ENCODE assay signal across 18 cellular contexts in genomic region chr16:2083876-2084687, GRCh38. TPM values are rescaled to one million over a fixed set of nuclear protein-coding genes. Genes with fewer than 3 reads are reported as not detected.
DNase-seq lines count a peak whose midpoint lies in the region; ATAC-seq and TF ChIP-seq lines count a peak whose summit lies in the region.
"Had no signal": no experiment of that assay in that cellular context is flagged by ENCODE, and none has a peak within 500 bp of the region (broad histone marks: within the 10 kb centered on the region; RNA-seq: fewer than 3 reads in every experiment).

No MANE protein-coding gene starts in this region.

- ATAC-seq in activated CD8-positive, alpha-beta T cell treated with anti-CD3 and anti-CD28 coated beads for 36 hours = no peak
- ATAC-seq: Panc1 had no signal

- H3K36me3 ChIP-seq in mesenchymal stem cell (ENCODE audit: control insufficient read depth in 1 of 2, insufficient read depth in 2 of 2, low read depth in 1 of 2, low read length in 2 of 2) = peaks cover 76 to 100% of the 10 kb centered on the region in 2 experiments
- peaks cover 11 to 29% of the 10 kb centered on the region in 2 donors for H3K36me3 ChIP-seq in stomach smooth muscle (ENCODE audit: control insufficient read depth in 2 of 2, insufficient read depth in 2 of 2, low read length in 2 of 2)

- H3K9ac ChIP-seq in mesenchymal stem cell (ENCODE audit: low read length) = no peak overlapping the region
- no peak overlapping the region for H3K9ac ChIP-seq in stomach smooth muscle (ENCODE audit: low read length in 2 of 2)
- H3K9ac ChIP-seq: GM23248 had no signal

- POLR2A ChIA-PET in RWPE1 (lab: Yijun Ruan, JAX; ENCODE audit: low non-redundant PET) = no interaction called here
- POLR2A ChIA-PET in activated CD8-positive, alpha-beta T cell treated with anti-CD3 and anti-CD28 coated beads for 36 hours (lab: Charles Lee) = interaction anchor here (0.6 to 1.0 kb wide), 2 partner anchors 54 to 67 kb away, joined by 3 read pairs; no protein-coding TSS in a partner anchor

- peak overlapping the region; percentile 57 for H3K27ac ChIP-seq in RWPE1
- H3K27ac ChIP-seq in mesenchymal stem cell (ENCODE audit: low read length, poor library complexity, severe bottlenecking) = no peak overlapping the region
- H3K27ac ChIP-seq in stomach smooth muscle (ENCODE audit: low read length) = peak overlapping the region; percentile 24
- H3K27ac ChIP-seq: GM23248, SJSA1 had no signal

- no peak overlapping the region for H2BK5ac ChIP-seq in mesenchymal stem cell (ENCODE audit: low read depth, low read length, poor library complexity, severe bottlenecking)

- peak; percentile 44 for DNase-seq in GM10266 (ENCODE audit: extremely low spot score)
- DNase-seq in RWPE1 (ENCODE audit: low spot score) = no peak
- DNase-seq in mesenchymal stem cell = no peak
- no peak for DNase-seq in NCI-H2029 treated with DMSO at 0.1 percent for 48 hours (lab: John Stamatoyannopoulos, UW)
- no peak for DNase-seq in activated CD8-positive, alpha-beta T cell treated with anti-CD3 and anti-CD28 coated beads for 36 hours
- DNase-seq in KBM-7 = no peak
- DNase-seq: ACHN, DND-41, GM23248, MV-4-11, NCI-H1417 treated with DMSO at 0.1 percent for 48 hours, NCI-H187 treated with DMSO at 0.1 percent for 48 hours, NCI-H226, NCI-H524 had no signal

- H3K4me1 ChIP-seq in mesenchymal stem cell (ENCODE audit: control insufficient read depth, insufficient read depth, low read depth, low read length) (peaks cover 30% of the 10 kb centered on the region), stomach smooth muscle (ENCODE audit: control insufficient read depth, insufficient read depth, low read length) (peaks cover 36% of the 10 kb centered on the region)
- H3K4me1 ChIP-seq: HAP-1, SJSA1 had no signal

- H2BK120ac ChIP-seq in mesenchymal stem cell (ENCODE audit: low read depth, low read length) = no peak overlapping the region

- H2BK12ac ChIP-seq in mesenchymal stem cell (ENCODE audit: low read length in 2 of 2) = no peak overlapping the region

- 93% methylated on average over 41 of the region's 41 CpGs for WGBS in mesenchymal stem cell

- no peak overlapping the region for H4K8ac ChIP-seq in mesenchymal stem cell (ENCODE audit: low read length)

- intact Hi-C loops in activated CD8-positive, alpha-beta T cell treated with anti-CD3 and anti-CD28 coated beads for 36 hours (cut with micrococcal nuclease) = no loop called here

- H3K9me3 ChIP-seq in mesenchymal stem cell (ENCODE audit: control insufficient read depth, low read length) (no peaks in the 10 kb centered on the region), stomach smooth muscle (ENCODE audit: control insufficient read depth in 2 of 2, low read length in 2 of 2) (no peaks in the 10 kb centered on the region)
- H3K9me3 ChIP-seq: HAP-1, SJSA1 had no signal

- in situ Hi-C loops in KBM-7 (cut with MboI; ENCODE audit: low pct_unique_long_range_greater_than_20kb, low sequenced_read_pairs) = no loop called here

- no peaks in the 10 kb centered on the region for H3K27me3 ChIP-seq in mesenchymal stem cell (ENCODE audit: control insufficient read depth in 1 of 2, insufficient read depth in 1 of 2, low read length in 2 of 2)
- H3K27me3 ChIP-seq in stomach smooth muscle (ENCODE audit: control insufficient read depth in 1 of 2, insufficient read depth in 2 of 2, low read length in 2 of 2) = no peaks in the 10 kb centered on the region
- H3K27me3 ChIP-seq: SJSA1 had no signal

- no peak overlapping the region for H3K27ac Mint-ChIP-seq in activated CD8-positive, alpha-beta T cell treated with anti-CD3 and anti-CD28 coated beads for 36 hours

- no peaks in the 10 kb centered on the region for H3K9me3 Mint-ChIP-seq in activated CD8-positive, alpha-beta T cell treated with anti-CD3 and anti-CD28 coated beads for 36 hours

- no peak overlapping the region for H3K4me3 ChIP-seq in mesenchymal stem cell (ENCODE audit: insufficient read depth in 1 of 2, low read depth in 1 of 2, low read length in 2 of 2)
- no peak overlapping the region for H3K4me3 ChIP-seq in stomach smooth muscle (ENCODE audit: low read length in 2 of 2)
- H3K4me3 ChIP-seq: GM23248, HAP-1, SJSA1 had no signal

- peaks cover 9% of the 10 kb centered on the region for H3K79me1 ChIP-seq in mesenchymal stem cell (replicated peaks; ENCODE audit: low read length, poor library complexity, severe bottlenecking)

- no peak overlapping the region for H3K18ac ChIP-seq in mesenchymal stem cell (ENCODE audit: low read depth in 1 of 2, low read length in 2 of 2)

- no peaks in the 10 kb centered on the region for H3K4me1 Mint-ChIP-seq in activated CD8-positive, alpha-beta T cell treated with anti-CD3 and anti-CD28 coated beads for 36 hours (ENCODE audit: low read depth)

- H4K91ac ChIP-seq in mesenchymal stem cell (ENCODE audit: low read length) = peak overlapping the region; percentile 19

- H3K14ac ChIP-seq in mesenchymal stem cell (ENCODE audit: low read length in 2 of 2) = no peak overlapping the region

- H3K23ac ChIP-seq in mesenchymal stem cell (ENCODE audit: low read length in 2 of 2) = no peak overlapping the region

- no peak overlapping the region for H3K4me3 Mint-ChIP-seq in activated CD8-positive, alpha-beta T cell treated with anti-CD3 and anti-CD28 coated beads for 36 hours

- TF ChIP-seq CTCF in GM10266 (IDR thresholded peaks at IDR 0.05; ENCODE audit: control insufficient read depth, insufficient read depth, low read depth, missing control alignments) (no peak), RWPE1 (conservative IDR thresholded peaks at IDR 0.05; ENCODE audit: low read depth) (no peak)
- TF ChIP-seq CTCF in activated CD8-positive, alpha-beta T cell treated with anti-CD3 and anti-CD28 coated beads for 36 hours (IDR thresholded peaks at IDR 0.05) = no peak

- no peak overlapping the region for H3K4me2 ChIP-seq in mesenchymal stem cell (ENCODE audit: low read length, poor library complexity, severe bottlenecking)

- H2AK5ac ChIP-seq in mesenchymal stem cell (ENCODE audit: low read length, severe bottlenecking) = no peak overlapping the region

- no peak overlapping the region for H2BK15ac ChIP-seq in mesenchymal stem cell (ENCODE audit: low read depth, poor library complexity, severe bottlenecking)

- H3K27me3 Mint-ChIP-seq in activated CD8-positive, alpha-beta T cell treated with anti-CD3 and anti-CD28 coated beads for 36 hours = no peaks in the 10 kb centered on the region

- CTCF ChIA-PET in RWPE1 (lab: Yijun Ruan, JAX) = no interaction called here
- CTCF ChIA-PET in activated CD8-positive, alpha-beta T cell treated with anti-CD3 and anti-CD28 coated beads for 36 hours (lab: Charles Lee) = no interaction called here

- no peak overlapping the region for H3K4ac ChIP-seq in mesenchymal stem cell (ENCODE audit: low read depth in 1 of 2, low read length in 2 of 2)

- no peaks in the 10 kb centered on the region for H3K36me3 Mint-ChIP-seq in activated CD8-positive, alpha-beta T cell treated with anti-CD3 and anti-CD28 coated beads for 36 hours (ENCODE audit: low read depth)

- H2AFZ ChIP-seq in mesenchymal stem cell (ENCODE audit: low read depth, low read length) = no peak overlapping the region
- H2AFZ ChIP-seq: GM23248 had no signal

RNA-seq across cellular contexts. Expression of gene TSC2, which starts 36.3 kb away (rescaled TPM):
- 55.7 TPM for polyA plus RNA-seq in mesenchymal stem cell (2013, experiment 1 of 2)
- polyA plus RNA-seq in mesenchymal stem cell (2013, experiment 2 of 2) = 59.1 TPM
- 10 to 100 TPM; 54.4 to 57.3 TPM for total RNA-seq in activated CD8-positive, alpha-beta T cell treated with anti-CD3 and anti-CD28 coated beads for 36 hours

RNA-seq across cellular contexts. Expression of gene NTHL1, which starts 36.4 kb away (rescaled TPM):
- polyA plus RNA-seq in mesenchymal stem cell (2013, experiment 1 of 2) = 16.3 TPM
- 16.9 TPM for polyA plus RNA-seq in mesenchymal stem cell (2013, experiment 2 of 2)
- total RNA-seq in activated CD8-positive, alpha-beta T cell treated with anti-CD3 and anti-CD28 coated beads for 36 hours = 10 to 100 TPM; 28.2 to 29.8 TPM

RNA-seq across cellular contexts. Expression of gene PKD1, which starts 51.6 kb away (rescaled TPM):
- polyA plus RNA-seq in mesenchymal stem cell (2013, experiment 1 of 2) = 32.8 TPM
- 28.4 TPM for polyA plus RNA-seq in mesenchymal stem cell (2013, experiment 2 of 2)
- 10 to 100 TPM; 74.7 to 85.1 TPM for total RNA-seq in activated CD8-positive, alpha-beta T cell treated with anti-CD3 and anti-CD28 coated beads for 36 hours

RNA-seq across cellular contexts. Expression of gene NHERF2, which starts 57.4 kb away (rescaled TPM):
- 64.6 TPM for polyA plus RNA-seq in mesenchymal stem cell (2013, experiment 1 of 2)
- polyA plus RNA-seq in mesenchymal stem cell (2013, experiment 2 of 2) = 62.5 TPM
- 1 to 10 TPM; 2.8 to 3.0 TPM for total RNA-seq in activated CD8-positive, alpha-beta T cell treated with anti-CD3 and anti-CD28 coated beads for 36 hours
